ENCODE assay signal across 8 cellular contexts in genomic region chr2:109348645-109349554, GRCh38.
A peak's percentile ranks its signal among the peaks of the same experiment; 100 is the strongest.
DNase-seq lines count a peak whose midpoint lies in the region; ATAC-seq and TF ChIP-seq lines count a peak whose summit lies in the region.

No MANE protein-coding gene starts in this region.

- no peak for ATAC-seq in GM18867 (IDR thresholded peaks at IDR 0.05; ENCODE audit: unreplicated experiment)

- H3K27me3 Mint-ChIP-seq in MCF 10A (ENCODE audit: insufficient read depth, unreplicated experiment) = no peaks in the 10 kb centered on the region

- no peaks in the 10 kb centered on the region for H3K9me3 Mint-ChIP-seq in MCF 10A (ENCODE audit: unreplicated experiment)

- DNase-seq in MCF 10A (ENCODE audit: unreplicated experiment) (no peak), breast epithelium (ENCODE audit: low spot score in 2 of 2) (no peak), NCI-H1694 treated with DMSO at 0.1 percent for 48 hours (lab: John Stamatoyannopoulos, UW) (peak; percentile 21), coronary artery (ENCODE audit: low spot score) (peak; percentile 57), superior temporal gyrus (ENCODE audit: extremely low spot score) (peak; percentile 67), occipital lobe (lab: John Stamatoyannopoulos, UW) (no peak), DMS53 (lab: John Stamatoyannopoulos, UW) (no peak)

- H3K27ac ChIP-seq in breast epithelium = no peak overlapping the region
- H3K27ac ChIP-seq in coronary artery = no peak overlapping the region

- H3K4me1 ChIP-seq in breast epithelium = no peaks in the 10 kb centered on the region

- CTCF ChIA-PET in MCF 10A (lab: Yijun Ruan, JAX) = interaction anchor here (0.6 to 0.7 kb wide), 4 partner anchors 8 to 48 kb away, joined by 3 to 5 read pairs (median 4); no protein-coding TSS in a partner anchor

- TF ChIP-seq POLR2A in breast epithelium (IDR thresholded peaks at IDR 0.05) = no peak

- peaks cover 28% of the 10 kb centered on the region for H3K36me3 Mint-ChIP-seq in MCF 10A (ENCODE audit: insufficient read depth, unreplicated experiment)

- TF ChIP-seq CTCF in MCF 10A (IDR thresholded peaks at IDR 0.05; ENCODE audit: unreplicated experiment) (no peak), breast epithelium (IDR thresholded peaks at IDR 0.05) (no peak), coronary artery (IDR thresholded peaks at IDR 0.05) (no peak)

- no peaks in the 10 kb centered on the region for H3K27me3 ChIP-seq in breast epithelium

- intact Hi-C loops in MCF 10A (cut with micrococcal nuclease) (no loop called here), breast epithelium (cut with DNase I; ENCODE audit: low total_unique reads) (no loop called here)

- TSS peak; percentile 27 for BruUV-seq in MCF 10A (replicated peaks; lab: Mats Ljungman, UMichigan)

- POLR2A ChIA-PET in MCF 10A (lab: Yijun Ruan, JAX) = interaction anchor here (1.1 to 1.2 kb wide), 2 partner anchors 16 to 17 kb away, joined by 3 read pairs; no protein-coding TSS in a partner anchor

- H3K36me3 ChIP-seq in breast epithelium = no peaks in the 10 kb centered on the region

- H3K9me3 ChIP-seq in breast epithelium = no peaks in the 10 kb centered on the region

- peaks cover 24% of the 10 kb centered on the region for H3K4me1 Mint-ChIP-seq in MCF 10A (ENCODE audit: insufficient read depth, unreplicated experiment)

- H3K27ac Mint-ChIP-seq in MCF 10A (ENCODE audit: low read depth, unreplicated experiment) = no peak overlapping the region

- H3K4me3 ChIP-seq in breast epithelium (no peak overlapping the region), coronary artery (no peak overlapping the region)

- H3K4me3 Mint-ChIP-seq in MCF 10A (ENCODE audit: unreplicated experiment) = no peak overlapping the region

Comparison
In these comparisons a context has a peak if more than half of its experiments do, and no peak if none do; other contexts are left out.
1. DNase-seq: peak in NCI-H1694 treated with DMSO at 0.1 percent for 48 hours (single experiment), coronary artery (single experiment) and superior temporal gyrus (single experiment); none in MCF 10A (single experiment), breast epithelium (0 of 2), occipital lobe (single experiment) and DMS53 (single experiment).